ENCODE assay signal across 8 cellular contexts in the genomic region with DNA sequence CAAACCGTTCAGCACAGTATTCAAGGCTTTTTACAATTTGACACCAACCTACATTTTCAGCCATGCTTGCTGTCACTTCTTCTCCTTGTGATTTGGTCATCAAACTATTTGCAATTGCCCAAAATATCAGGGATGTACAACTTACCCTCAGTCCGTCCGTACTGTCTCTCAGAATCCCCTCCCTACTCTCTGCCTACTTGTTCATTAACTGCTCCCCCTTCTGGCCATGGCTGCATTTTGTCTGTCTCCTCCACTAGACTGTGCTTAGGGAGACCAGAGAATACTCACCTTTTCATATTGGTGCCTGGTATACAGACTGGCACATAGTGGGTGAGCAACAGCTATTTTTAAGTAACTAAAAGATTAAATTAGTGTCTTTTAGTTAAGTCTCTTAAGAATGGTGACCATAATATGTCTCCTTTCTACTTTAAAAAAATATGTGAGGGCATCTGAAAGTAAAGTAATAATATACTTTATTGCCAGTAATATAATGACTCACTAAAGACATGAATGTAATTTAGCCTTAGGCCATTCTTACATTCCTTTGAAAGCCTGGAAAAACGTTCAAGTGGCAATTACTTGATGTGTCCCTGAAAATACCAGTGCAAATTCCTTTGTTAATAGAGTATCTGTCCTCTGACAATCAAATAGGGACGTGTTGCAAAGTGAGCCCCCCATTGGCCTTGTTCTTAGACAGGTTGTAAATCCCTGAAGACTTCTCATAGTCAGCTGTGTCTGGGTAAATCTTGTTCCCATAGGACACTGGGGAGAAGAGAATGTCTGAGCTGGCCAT. TPM values are rescaled to one million over a fixed set of nuclear protein-coding genes. Genes with fewer than 3 reads are reported as not detected.
DNase-seq lines count a peak whose midpoint lies in the region; ATAC-seq, FAIRE-seq and TF ChIP-seq lines count a peak whose summit lies in the region.

No MANE protein-coding gene starts in this region.

- H3K9me3 ChIP-seq in PC-3 (ENCODE audit: low read length) (no peaks in the 10 kb centered on the region), K562 (replicated peaks; ENCODE audit: control insufficient read depth, insufficient read depth, low read depth, low read length) (no peaks in the 10 kb centered on the region)

- peak; percentile 59 for ATAC-seq in HG03060 (IDR thresholded peaks at IDR 0.05; ENCODE audit: low read depth, unreplicated experiment)
- peak; percentile 79 for ATAC-seq in PC-3
- peak; percentile 95 for ATAC-seq in K562
- peak; percentile 64 for ATAC-seq in left colon

- POLR2A ChIA-PET in AG04449 (lab: Yijun Ruan, JAX) (no interaction called here), PC-3 (lab: Charles Lee; ENCODE audit: unreplicated experiment) (no interaction called here), K562 (lab: Yijun Ruan, JAX) (no interaction called here)

- intact Hi-C loops in PC-3 (cut with micrococcal nuclease) (loop anchor here (5.0 kb wide), 1 partner anchor 110 kb away; no protein-coding TSS in a partner anchor), K562 (cut with micrococcal nuclease) (loop anchor here (1.0 kb wide), 2 partner anchors 113 to 728 kb away; no protein-coding TSS in a partner anchor), left colon (cut with DNase I, micrococcal nuclease) (no loop called here)

- H3K9me1 ChIP-seq in K562 (ENCODE audit: control insufficient read depth, insufficient read depth, low read length), result no peaks in the 10 kb centered on the region

- no peak overlapping the region for H3K4me2 ChIP-seq in PC-3 (ENCODE audit: low read length)
- no peak overlapping the region for H3K4me2 ChIP-seq in K562 (ENCODE audit: insufficient read depth, low read length)

- TF ChIP-seq RAD21 in K562 (CRISPR knock-in tag; conservative IDR thresholded peaks at IDR 0.05 in 1 of 2, IDR thresholded peaks at IDR 0.05 in 1 of 2), result peak in 1 of 2 experiments; percentile 46; a peak in 2 of 4 replicates

- DNase-seq in AG04449 (ENCODE audit: low read depth, low spot score), result no peak
- peak; percentile 71 for DNase-seq in PC-3
- DNase-seq in K562 (ENCODE audit: extremely low read depth in 1 of 4, low spot score in 3 of 4), result peak; percentile 31 to 61 (median 43)
- peak; percentile 51 to 65 for DNase-seq in left colon
- peak; percentile 36 for DNase-seq in superior temporal gyrus (ENCODE audit: extremely low spot score)
- DNase-seq in GM19240 (ENCODE audit: insufficient read length, low spot score), result no peak

- no TSS peak for BruUV-seq in PC-3 (replicated peaks; lab: Mats Ljungman, UMichigan)
- no TSS peak for BruUV-seq in K562 (replicated peaks; lab: Mats Ljungman, UMichigan)

- TF ChIP-seq POLR2A in K562 (conservative IDR thresholded peaks at IDR 0.05), result no peak

- H3K79me2 ChIP-seq in PC-3 (ENCODE audit: low read length), result no peaks in the 10 kb centered on the region
- no peaks in the 10 kb centered on the region for H3K79me2 ChIP-seq in K562 (ENCODE audit: control insufficient read depth, insufficient read depth, low read length)

- H3K27ac ChIP-seq in PC-3 (ENCODE audit: low read length), result no peak overlapping the region
- H3K27ac ChIP-seq in K562 (ENCODE audit: extremely low read depth, low read depth, low read length), result no peak overlapping the region

- no peak overlapping the region for H3K9ac ChIP-seq in PC-3 (ENCODE audit: low read length)
- no peak overlapping the region for H3K9ac ChIP-seq in K562 (ENCODE audit: insufficient read depth in 1 of 2, low read depth in 2 of 2, low read length in 2 of 2)

- no peaks in the 10 kb centered on the region for H3F3A ChIP-seq in PC-3 (ENCODE audit: low read length, unreplicated experiment)

- TF ChIP-seq EP300 in K562 (IDR thresholded peaks at IDR 0.05; ENCODE audit: low read length), result no peak

- TF ChIP-seq CTCF in AG04449 (IDR thresholded peaks at IDR 0.05; ENCODE audit: insufficient read depth, low read length, missing control alignments) (peak; percentile 55), GM12873 (IDR thresholded peaks at IDR 0.05; ENCODE audit: insufficient read depth, low read depth, low read length, missing control alignments) (peak; percentile 60), PC-3 (conservative IDR thresholded peaks at IDR 0.05; ENCODE audit: low read depth, low read length) (peak; percentile 86), K562 (IDR thresholded peaks at IDR 0.05 in 2 of 3, conservative IDR thresholded peaks at IDR 0.05 in 1 of 3; ENCODE audit: insufficient read depth in 2 of 3, low read depth in 1 of 3, low read length in 3 of 3) (peak; percentile 50 to 60 (median 56); a peak in 5 of 6 replicates)

- peaks cover 42% of the 10 kb centered on the region for H3K27me3 ChIP-seq in PC-3 (ENCODE audit: low read length)
- peaks cover 0 to 10% of the 10 kb centered on the region in 2 experiments; a peak in 2 of 5 replicates for H3K27me3 ChIP-seq in K562 (ENCODE audit: control insufficient read depth in 2 of 2, insufficient read depth in 2 of 2, low read length in 2 of 2)

- CTCF ChIA-PET in AG04449 (lab: Yijun Ruan, JAX), result interaction anchor here (0.9 to 2.3 kb wide), 9 partner anchors 9 to 724 kb away, joined by 3 to 9 read pairs (median 5); no protein-coding TSS in a partner anchor
- CTCF ChIA-PET in PC-3 (lab: Charles Lee), result no interaction called here
- CTCF ChIA-PET in K562 (lab: Yijun Ruan, JAX; ENCODE audit: low intra/inter-chr PET ratio), result interaction anchor here (1.2 kb wide), 1 partner anchor 113 kb away, joined by 3 read pairs; no protein-coding TSS in a partner anchor

- FAIRE-seq in K562 (lab: Jason Lieb, UNC), result peak; percentile 60

- 0% methylated on average over 5 of the region's 5 CpGs for WGBS in K562 (ENCODE audit: insufficient coverage, low coverage, missing lambda C conversion rate)

- H3K4me3 ChIP-seq in AG04449 (ENCODE audit: low read depth, low read length) (no peak overlapping the region), PC-3 (ENCODE audit: low read length) (no peak overlapping the region), K562 (no peak overlapping the region)

- no peaks in the 10 kb centered on the region for H3K9me2 ChIP-seq in PC-3 (replicated peaks; ENCODE audit: low read length)

- H3K4me1 ChIP-seq in PC-3 (ENCODE audit: insufficient read depth, low read length) (0 out of 2 replicates have a peak, but pooled peaks cover 22% of the 10 kb centered on the region), K562 (replicated peaks in 1 of 2; ENCODE audit: control insufficient read depth in 2 of 2, insufficient read depth in 2 of 2, low read length in 2 of 2) (no peaks in the 10 kb centered on the region)

- in situ Hi-C loops in K562 (cut with MboI), result no loop called here

- no peaks in the 10 kb centered on the region for H3K36me3 ChIP-seq in PC-3 (ENCODE audit: low read depth, low read length)
- H3K36me3 ChIP-seq in K562 (ENCODE audit: control insufficient read depth, insufficient read depth, low read length), result no peaks in the 10 kb centered on the region

- H2AFZ ChIP-seq in PC-3 (ENCODE audit: low read length), result no peak overlapping the region
- no peak overlapping the region for H2AFZ ChIP-seq in K562 (ENCODE audit: low read depth, low read length)

- H4K20me1 ChIP-seq in PC-3 (ENCODE audit: low read length) (no peaks in the 10 kb centered on the region), K562 (replicated peaks; ENCODE audit: control insufficient read depth, insufficient read depth, low read length) (no peaks in the 10 kb centered on the region)

TF ChIP-seq in K562, 482 proteins besides CTCF, POLR2A, EP300 and RAD21:
- TF ChIP-seq SMC3 (conservative IDR thresholded peaks at IDR 0.05; ENCODE audit: insufficient read depth, low read depth, low read length), result peak; percentile 53; the same call in 1 of the 2 replicates
- TF ChIP-seq PHB2 (IDR thresholded peaks at IDR 0.05; ENCODE audit: low read depth), result no peak
- no peak for TF ChIP-seq HNRNPUL1 (IDR thresholded peaks at IDR 0.05; ENCODE audit: low read length)
- TF ChIP-seq MECOM (CRISPR knock-in tag; IDR thresholded peaks at IDR 0.05), result no peak
- no peak for TF ChIP-seq ZNF140 (CRISPR knock-in tag; IDR thresholded peaks at IDR 0.05)

RNA-seq across cellular contexts. Expression of a gene that starts 27.8 kb away (rescaled TPM):
- total RNA-seq in PC-3 (2014; rRNA removed) (0.29 and 0.40 TPM in 2 replicates), K562 (2014; rRNA removed) (not detected in 2 replicates), K562 (2014; rRNA removed; fragmentation: Illumina TruSeq; extraction: Trizol) (not detected in 2 replicates), K562 (2015; rRNA removed; fragmentation: Illumina TruSeq; extraction: Trizol) (not detected in 2 replicates), K562 (2021) (0.02 and 0.25 TPM in 2 replicates), left colon (10 to 100 TPM; 28.6 to 41.9 TPM)
- not detected in 2 replicates for total RNA-seq in K562 (2011; cell fraction: chromatin; rRNA removed; ENCODE audit: low replicate concordance)
- total RNA-seq in K562 (2011; cell fraction: nucleolus; rRNA removed), result not detected in 2 replicates
- not detected in 2 replicates for total RNA-seq in K562 (2011; cell fraction: nucleoplasm; rRNA removed)
- polyA plus RNA-seq in K562 (2011; rRNA removed) (not detected in 2 replicates), K562 (2014; fragmentation: Illumina TruSeq; extraction: Trizol) (not detected in 2 replicates), K562 (2014; fragmentation: Nextera tagmentation; extraction: Ambion mirVana) (not detected), K562 (2014; rRNA removed) (not detected in 2 replicates)
- polyA plus RNA-seq in K562 (2011; cell fraction: cytosol; rRNA removed), result not detected in 2 replicates
- not detected in 2 replicates for polyA plus RNA-seq in K562 (2011; cell fraction: nucleus; rRNA removed)
- not detected in 2 replicates for polyA plus RNA-seq in K562 (2012)
- polyA minus RNA-seq in K562 (2011; rRNA and poly(A)+ RNA removed), result not detected in 2 replicates
- not detected in 2 replicates for polyA minus RNA-seq in K562 (2011; cell fraction: cytosol; rRNA and poly(A)+ RNA removed)
- polyA minus RNA-seq in K562 (2011; cell fraction: nucleus; rRNA and poly(A)+ RNA removed), result not detected in 2 replicates

Comparison
In these comparisons a context has a peak if more than half of its experiments do, and no peak if none do; other contexts are left out.
1. DNase-seq: peak in PC-3 (single experiment), K562 (4 of 4), left colon (2 of 2) and superior temporal gyrus (single experiment); none in AG04449 (single experiment) and GM19240 (single experiment).
2. RNA of a gene that starts 27.8 kb away (total RNA-seq): 28.6 to 41.9 TPM in left colon; 0.29 to 0.40 TPM in PC-3 and 0.02 to 0.25 TPM in K562; every median in the first group is over 10 times any median in the second.
3. intact Hi-C loops: an anchor here in PC-3 (5.0 kb wide) and K562 (1.0 kb wide); none called in left colon.
4. Peak in every context shown above with its lines, with median percentiles within 50 percentile points of each other: CTCF ChIP-seq and ATAC-seq.